In genomic region chr10:17599089-17599488, GRCh38 we compare ENCODE assay signal across 13 cellular contexts. TPM values are rescaled to one million over a fixed set of nuclear protein-coding genes. Genes with fewer than 3 reads are reported as not detected.
DNase-seq lines count a peak whose midpoint lies in the region; FAIRE-seq and TF ChIP-seq lines count a peak whose summit lies in the region.
"Had no signal": no experiment of that assay in that cellular context is flagged by ENCODE, and none has a peak within 500 bp of the region (broad histone marks: within the 10 kb centered on the region; RNA-seq: fewer than 3 reads in every experiment).

No MANE protein-coding gene starts in this region.

- H3K27me3 ChIP-seq in breast epithelium = no peaks in the 10 kb centered on the region
- H3K27me3 ChIP-seq in endodermal cell (ENCODE audit: control insufficient read depth, insufficient read depth, low read length, poor library complexity, severe bottlenecking) = no peaks in the 10 kb centered on the region
- H3K27me3 ChIP-seq in small intestine (ENCODE audit: control insufficient read depth in 2 of 2, insufficient read depth in 2 of 2, low read length in 2 of 2) = no peaks in the 10 kb centered on the region

- no peak for FAIRE-seq in small intestine (lab: Jason Lieb, UNC)

- no peak overlapping the region for H3K27ac Mint-ChIP-seq in endodermal cell
- H3K27ac Mint-ChIP-seq: stimulated activated effector memory CD8-positive, alpha-beta T cell treated with anti-CD3 and anti-CD28 coated beads, Interleukin-12 subunit alpha, Interleukin-12 subunit beta, amount 100 ng/mL, for 72 hours had no signal

- no peaks in the 10 kb centered on the region for H3K4me1 ChIP-seq in breast epithelium
- H3K4me1 ChIP-seq in endodermal cell (ENCODE audit: control insufficient read depth, insufficient read depth, low read length) = no peaks in the 10 kb centered on the region
- H3K4me1 ChIP-seq in small intestine (ENCODE audit: control insufficient read depth in 2 of 2, insufficient read depth in 1 of 2, low read depth in 1 of 2, low read length in 1 of 2) = no peaks in the 10 kb centered on the region

- no peaks in the 10 kb centered on the region for H3K9me3 Mint-ChIP-seq in endodermal cell
- H3K9me3 Mint-ChIP-seq: stimulated activated effector memory CD8-positive, alpha-beta T cell treated with anti-CD3 and anti-CD28 coated beads, Interleukin-12 subunit alpha, Interleukin-12 subunit beta, amount 100 ng/mL, for 72 hours had no signal

- H3K4me3 ChIP-seq in breast epithelium = no peak overlapping the region
- no peak overlapping the region for H3K4me3 ChIP-seq in endodermal cell (ENCODE audit: low read length)
- no peak overlapping the region for H3K4me3 ChIP-seq in small intestine (ENCODE audit: low read depth in 1 of 2, low read length in 2 of 2)
- H3K4me3 ChIP-seq: lung had no signal

- no peak overlapping the region for H3K4me3 Mint-ChIP-seq in endodermal cell
- H3K4me3 Mint-ChIP-seq: stimulated activated effector memory CD8-positive, alpha-beta T cell treated with anti-CD3 and anti-CD28 coated beads, Interleukin-12 subunit alpha, Interleukin-12 subunit beta, amount 100 ng/mL, for 72 hours had no signal

- H3K36me3 Mint-ChIP-seq in endodermal cell (ENCODE audit: low read depth) = peaks cover 22% of the 10 kb centered on the region
- H3K36me3 Mint-ChIP-seq: stimulated activated effector memory CD8-positive, alpha-beta T cell treated with anti-CD3 and anti-CD28 coated beads, Interleukin-12 subunit alpha, Interleukin-12 subunit beta, amount 100 ng/mL, for 72 hours had no signal

- H3K27me3 Mint-ChIP-seq in endodermal cell (ENCODE audit: insufficient read depth) = no peaks in the 10 kb centered on the region

- H3K36me3 ChIP-seq in breast epithelium (no peaks in the 10 kb centered on the region), endodermal cell (ENCODE audit: control insufficient read depth, insufficient read depth, low read length) (peaks cover 62% of the 10 kb centered on the region), small intestine (ENCODE audit: control insufficient read depth in 2 of 2, insufficient read depth in 2 of 2, low read length in 2 of 2) (no peaks in the 10 kb centered on the region)

- H3K4me1 Mint-ChIP-seq in endodermal cell = no peaks in the 10 kb centered on the region
- H3K4me1 Mint-ChIP-seq: stimulated activated effector memory CD8-positive, alpha-beta T cell treated with anti-CD3 and anti-CD28 coated beads, Interleukin-12 subunit alpha, Interleukin-12 subunit beta, amount 100 ng/mL, for 72 hours had no signal

- no peak overlapping the region for H3K27ac ChIP-seq in breast epithelium
- H3K27ac ChIP-seq in endodermal cell (ENCODE audit: low read depth, low read length) = no peak overlapping the region
- no peak overlapping the region for H3K27ac ChIP-seq in small intestine (ENCODE audit: low read depth in 1 of 2, low read length in 1 of 2)
- H3K27ac ChIP-seq: HL-60 had no signal

- no peak for TF ChIP-seq POLR2A in breast epithelium (IDR thresholded peaks at IDR 0.05)

- intact Hi-C loops in breast epithelium (cut with DNase I; ENCODE audit: low total_unique reads) = no loop called here

- peak; percentile 44 to 81 for DNase-seq in T47D (ENCODE audit: low read depth in 1 of 2, low spot score in 1 of 2)
- no peak for DNase-seq in breast epithelium (ENCODE audit: low spot score in 2 of 2)
- DNase-seq in NCI-H146 treated with DMSO at 0.1 percent for 48 hours (lab: John Stamatoyannopoulos, UW; ENCODE audit: unreplicated experiment) = peak; percentile 6
- peak; percentile 56 for DNase-seq in endodermal cell
- peak; percentile 8 for DNase-seq in small intestine
- no peak for DNase-seq in activated CD4-positive, CD25-positive, alpha-beta regulatory T cell (lab: John Stamatoyannopoulos, UW)
- DNase-seq in AG20443 (ENCODE audit: low spot score) = no peak
- no peak for DNase-seq in activated T-cell treated with anti-CD3 and anti-CD28 coated beads, Interleukin-2, amount 50 U/mL, for 1 hour
- DNase-seq: activated CD8-positive, alpha-beta memory T cell treated with anti-CD3 and anti-CD28 coated beads, Interleukin-2, amount 50 U/mL, for 4 hours; COR-L47 had no signal

- WGBS in endodermal cell (ENCODE audit: insufficient coverage in 1 of 2, insufficient read length in 1 of 2), 2 experiments = 87 to 88% methylated on average over 5 to 8 of the region's 8 CpGs
- WGBS in small intestine, 3 donors = 64 to 66% (median 65%) methylated on average over 8 of the region's 8 CpGs

- H3K9ac ChIP-seq in endodermal cell (ENCODE audit: extremely low read depth, low read length, poor library complexity, severe bottlenecking) = no peak overlapping the region

- H3K9me3 ChIP-seq in breast epithelium (no peaks in the 10 kb centered on the region), endodermal cell (ENCODE audit: control insufficient read depth, low read length) (no peaks in the 10 kb centered on the region), small intestine (ENCODE audit: control insufficient read depth, low read depth) (no peaks in the 10 kb centered on the region)

- peak in 1 of 3 donors; percentile 22 for TF ChIP-seq CTCF in breast epithelium (IDR thresholded peaks at IDR 0.05)
- peak; percentile 74 for TF ChIP-seq CTCF in endodermal cell (conservative IDR thresholded peaks at IDR 0.05)

- in situ Hi-C loops in T47D (cut with HindIII; ENCODE audit: low pct_unique_long_range_greater_than_20kb, low sequenced_read_pairs) = no loop called here

RNA-seq across cellular contexts. Expression of gene HACD1, which starts 18.1 kb away (rescaled TPM):
- total RNA-seq in breast epithelium (10 to 100 TPM; 13.1 to 60.3 (median 13.2) TPM), endodermal cell (10 to 100 TPM; 25.6 to 34.1 TPM)
- 19.4 TPM for polyA plus RNA-seq in endodermal cell (2013, experiment 1 of 2)
- polyA plus RNA-seq in endodermal cell (2013, experiment 2 of 2) = 22.1 TPM
- 1 to 10 TPM in 2 of 3 donors, not detected in 1; 3.0 to 4.7 TPM for polyA plus RNA-seq in small intestine

RNA-seq across cellular contexts. Expression of gene STAM, which starts 44.9 kb away (rescaled TPM):
- total RNA-seq in breast epithelium (10 to 100 TPM; 19.0 to 25.2 (median 22.7) TPM), endodermal cell (10 to 100 TPM; 26.7 to 30.0 TPM)
- 32.7 TPM for polyA plus RNA-seq in endodermal cell (2013, experiment 1 of 2)
- 36.1 TPM for polyA plus RNA-seq in endodermal cell (2013, experiment 2 of 2)
- 10 to 100 TPM in 2 of 3 donors, 1 to 10 TPM in 1; 8.4 to 11.4 (median 10.3) TPM for polyA plus RNA-seq in small intestine

Comparison
In these comparisons a context has a peak if more than half of its experiments do, and no peak if none do; other contexts are left out.
1. DNase-seq: peak in T47D (2 of 2), NCI-H146 treated with DMSO at 0.1 percent for 48 hours (single experiment), endodermal cell (single experiment) and small intestine (single experiment); none in breast epithelium (0 of 2), activated CD4-positive, CD25-positive, alpha-beta regulatory T cell (0 of 4), AG20443 (single experiment) and activated T-cell treated with anti-CD3 and anti-CD28 coated beads, Interleukin-2, amount 50 U/mL, for 1 hour (single experiment).